ENCODE assay signal across 2 cellular contexts in the genomic region with DNA sequence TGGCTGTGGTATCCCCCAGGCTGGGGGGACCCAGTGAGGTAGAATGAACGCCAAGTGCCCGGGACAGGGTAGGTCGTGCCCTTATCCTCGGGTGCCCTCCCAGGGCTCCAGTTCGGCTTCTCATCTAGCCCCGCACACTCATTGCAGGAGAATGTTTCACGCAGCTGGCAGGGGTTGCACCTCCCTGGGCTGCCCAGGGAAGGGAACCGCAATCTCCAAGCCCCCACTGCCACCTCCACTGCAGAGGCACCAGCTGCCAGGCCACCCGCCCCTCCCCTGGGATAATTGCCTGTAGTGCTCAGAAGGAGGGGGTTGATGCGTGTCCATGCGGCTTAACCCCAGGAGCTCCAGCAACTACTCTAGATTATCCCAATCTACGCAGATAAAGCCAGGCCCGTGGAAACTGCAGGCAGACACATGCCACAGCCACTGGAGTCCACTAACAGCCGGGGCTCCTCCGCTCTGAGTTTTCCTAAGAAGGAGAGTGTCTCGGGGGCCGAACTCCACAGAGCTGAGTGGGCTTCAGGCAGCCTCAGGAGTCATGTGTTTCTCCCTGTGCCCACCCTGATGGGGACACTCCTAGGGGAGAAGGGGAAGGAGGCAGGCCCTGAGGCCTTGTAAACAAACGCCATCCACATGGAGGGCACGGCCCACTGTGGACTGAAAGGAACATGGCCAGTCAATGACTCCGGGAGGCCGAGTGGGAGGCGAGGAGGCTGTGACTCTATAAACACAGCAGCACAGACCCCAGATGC.
TF ChIP-seq lines count a peak whose summit lies in the region.

No MANE protein-coding gene starts in this region.

TF ChIP-seq in SK-N-SH, 30 proteins besides CTCF, POLR2A, EP300 and RAD21 (continued from another document):
- TF ChIP-seq, protein P1, sequence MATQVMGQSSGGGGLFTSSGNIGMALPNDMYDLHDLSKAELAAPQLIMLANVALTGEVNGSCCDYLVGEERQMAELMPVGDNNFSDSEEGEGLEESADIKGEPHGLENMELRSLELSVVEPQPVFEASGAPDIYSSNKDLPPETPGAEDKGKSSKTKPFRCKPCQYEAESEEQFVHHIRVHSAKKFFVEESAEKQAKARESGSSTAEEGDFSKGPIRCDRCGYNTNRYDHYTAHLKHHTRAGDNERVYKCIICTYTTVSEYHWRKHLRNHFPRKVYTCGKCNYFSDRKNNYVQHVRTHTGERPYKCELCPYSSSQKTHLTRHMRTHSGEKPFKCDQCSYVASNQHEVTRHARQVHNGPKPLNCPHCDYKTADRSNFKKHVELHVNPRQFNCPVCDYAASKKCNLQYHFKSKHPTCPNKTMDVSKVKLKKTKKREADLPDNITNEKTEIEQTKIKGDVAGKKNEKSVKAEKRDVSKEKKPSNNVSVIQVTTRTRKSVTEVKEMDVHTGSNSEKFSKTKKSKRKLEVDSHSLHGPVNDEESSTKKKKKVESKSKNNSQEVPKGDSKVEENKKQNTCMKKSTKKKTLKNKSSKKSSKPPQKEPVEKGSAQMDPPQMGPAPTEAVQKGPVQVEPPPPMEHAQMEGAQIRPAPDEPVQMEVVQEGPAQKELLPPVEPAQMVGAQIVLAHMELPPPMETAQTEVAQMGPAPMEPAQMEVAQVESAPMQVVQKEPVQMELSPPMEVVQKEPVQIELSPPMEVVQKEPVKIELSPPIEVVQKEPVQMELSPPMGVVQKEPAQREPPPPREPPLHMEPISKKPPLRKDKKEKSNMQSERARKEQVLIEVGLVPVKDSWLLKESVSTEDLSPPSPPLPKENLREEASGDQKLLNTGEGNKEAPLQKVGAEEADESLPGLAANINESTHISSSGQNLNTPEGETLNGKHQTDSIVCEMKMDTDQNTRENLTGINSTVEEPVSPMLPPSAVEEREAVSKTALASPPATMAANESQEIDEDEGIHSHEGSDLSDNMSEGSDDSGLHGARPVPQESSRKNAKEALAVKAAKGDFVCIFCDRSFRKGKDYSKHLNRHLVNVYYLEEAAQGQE (IDR thresholded peaks at IDR 0.05; ENCODE audit: low read depth, low read length): no peak
- no peak for TF ChIP-seq MEF2A (IDR thresholded peaks at IDR 0.05; ENCODE audit: borderline replicate concordance, low read depth)
- TF ChIP-seq FOXM1 (IDR thresholded peaks at IDR 0.05; ENCODE audit: low read depth): no peak
- TF ChIP-seq, protein P2, sequence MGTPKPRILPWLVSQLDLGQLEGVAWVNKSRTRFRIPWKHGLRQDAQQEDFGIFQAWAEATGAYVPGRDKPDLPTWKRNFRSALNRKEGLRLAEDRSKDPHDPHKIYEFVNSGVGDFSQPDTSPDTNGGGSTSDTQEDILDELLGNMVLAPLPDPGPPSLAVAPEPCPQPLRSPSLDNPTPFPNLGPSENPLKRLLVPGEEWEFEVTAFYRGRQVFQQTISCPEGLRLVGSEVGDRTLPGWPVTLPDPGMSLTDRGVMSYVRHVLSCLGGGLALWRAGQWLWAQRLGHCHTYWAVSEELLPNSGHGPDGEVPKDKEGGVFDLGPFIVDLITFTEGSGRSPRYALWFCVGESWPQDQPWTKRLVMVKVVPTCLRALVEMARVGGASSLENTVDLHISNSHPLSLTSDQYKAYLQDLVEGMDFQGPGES (IDR thresholded peaks at IDR 0.05; ENCODE audit: low read depth, low read length): no peak
- TF ChIP-seq SMC3 (IDR thresholded peaks at IDR 0.05; ENCODE audit: low read depth, low read length): no peak
- no peak for TF ChIP-seq NFIC (IDR thresholded peaks at IDR 0.05; ENCODE audit: borderline replicate concordance)
- TF ChIP-seq GABPA (IDR thresholded peaks at IDR 0.05; ENCODE audit: low read depth): no peak
- TF ChIP-seq RFX5 (IDR thresholded peaks at IDR 0.05; ENCODE audit: low read length): no peak
- TF ChIP-seq, protein P3, sequence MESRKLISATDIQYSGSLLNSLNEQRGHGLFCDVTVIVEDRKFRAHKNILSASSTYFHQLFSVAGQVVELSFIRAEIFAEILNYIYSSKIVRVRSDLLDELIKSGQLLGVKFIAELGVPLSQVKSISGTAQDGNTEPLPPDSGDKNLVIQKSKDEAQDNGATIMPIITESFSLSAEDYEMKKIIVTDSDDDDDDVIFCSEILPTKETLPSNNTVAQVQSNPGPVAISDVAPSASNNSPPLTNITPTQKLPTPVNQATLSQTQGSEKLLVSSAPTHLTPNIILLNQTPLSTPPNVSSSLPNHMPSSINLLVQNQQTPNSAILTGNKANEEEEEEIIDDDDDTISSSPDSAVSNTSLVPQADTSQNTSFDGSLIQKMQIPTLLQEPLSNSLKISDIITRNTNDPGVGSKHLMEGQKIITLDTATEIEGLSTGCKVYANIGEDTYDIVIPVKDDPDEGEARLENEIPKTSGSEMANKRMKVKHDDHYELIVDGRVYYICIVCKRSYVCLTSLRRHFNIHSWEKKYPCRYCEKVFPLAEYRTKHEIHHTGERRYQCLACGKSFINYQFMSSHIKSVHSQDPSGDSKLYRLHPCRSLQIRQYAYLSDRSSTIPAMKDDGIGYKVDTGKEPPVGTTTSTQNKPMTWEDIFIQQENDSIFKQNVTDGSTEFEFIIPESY (IDR thresholded peaks at IDR 0.05; ENCODE audit: borderline replicate concordance, low read depth): no peak
TF ChIP-seq in SK-N-SH: peak in this region for 0.

TF ChIP-seq in SK-N-SH treated with all-trans-retinoic acid at 6 μM for 48 hours, 23 proteins besides CTCF, POLR2A, EP300 and RAD21 (continued from another document):
- TF ChIP-seq TSHZ2 (CRISPR knock-in tag; IDR thresholded peaks at IDR 0.05): no peak
- TF ChIP-seq ARNTL (CRISPR knock-in tag; IDR thresholded peaks at IDR 0.05; ENCODE audit: borderline replicate concordance, low read depth): no peak
- no peak for TF ChIP-seq OSR1 (CRISPR knock-in tag; IDR thresholded peaks at IDR 0.05)
- TF ChIP-seq PPARA (CRISPR knock-in tag; IDR thresholded peaks at IDR 0.05; ENCODE audit: borderline replicate concordance): no peak
